ENCODE assay signal across 21 cellular contexts in the genomic region with DNA sequence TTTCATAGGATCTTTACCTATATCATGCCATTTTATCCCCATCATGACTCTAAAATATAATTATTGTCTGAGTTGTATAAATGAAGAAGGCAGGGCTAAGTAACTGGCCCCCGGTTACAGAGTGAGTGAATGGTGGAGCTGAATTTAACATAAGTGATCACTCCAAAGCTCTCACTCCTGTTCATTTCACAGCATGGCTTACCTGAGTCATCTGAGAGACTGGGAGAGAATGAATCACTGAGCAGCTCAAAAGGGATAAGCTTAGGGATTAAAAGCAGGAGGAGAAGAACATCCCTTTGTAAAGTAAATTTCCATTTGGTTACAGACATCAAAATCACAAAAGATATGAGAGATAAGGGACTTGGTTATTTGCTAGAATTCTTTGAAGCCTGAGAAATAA.
DNase-seq lines count a peak whose midpoint lies in the region; ATAC-seq, FAIRE-seq and TF ChIP-seq lines count a peak whose summit lies in the region.
"Had no signal": no experiment of that assay in that cellular context is flagged by ENCODE, and none has a peak within 500 bp of the region (broad histone marks: within the 10 kb centered on the region; RNA-seq: fewer than 3 reads in every experiment).

No MANE protein-coding gene starts in this region.

- no peak for ATAC-seq in heart left ventricle
- no peak for ATAC-seq in pancreas
- ATAC-seq in GM19467 (IDR thresholded peaks at IDR 0.05; ENCODE audit: unreplicated experiment) = no peak
- ATAC-seq: naive thymus-derived CD4-positive, alpha-beta T cell; stimulated activated memory B cell treated with anti-CD40 and anti-IgM and Interleukin-4, amounts not matched to agents 10 μg/mL and 1 μg/mL and 100 μg/mL, for 72 hours had no signal

- no peaks in the 10 kb centered on the region for H3K4me1 ChIP-seq in heart left ventricle
- no peaks in the 10 kb centered on the region for H3K4me1 ChIP-seq in pancreas
- H3K4me1 ChIP-seq: prostate gland, transverse colon had no signal

- FAIRE-seq in D721Med (lab: Jason Lieb, UNC) (peak; percentile 69), bronchial epithelial cell (lab: Jason Lieb, UNC) (no peak), pancreas (lab: Jason Lieb, UNC) (no peak)
- FAIRE-seq: colon, endometrium had no signal

- DNase-seq in D721Med (ENCODE audit: insufficient read length, low spot score) (peak; percentile 16), M059J (ENCODE audit: low read depth) (peak; percentile 76), bronchial epithelial cell (ENCODE audit: low read depth) (peak; percentile 66), iris pigment epithelial cell (ENCODE audit: low read depth) (peak; percentile 28), COLO829 (ENCODE audit: low spot score) (no peak), heart left ventricle (no peak), pancreas (no peak)
- DNase-seq: activated CD4-positive, alpha-beta T cell treated with anti-CD3 and anti-CD28 coated beads, Interleukin-2, amount 10 ng/mL, durations not matched to agents 24 days and 14 days; activated CD8-positive, alpha-beta memory T cell treated with anti-CD3 and anti-CD28 coated beads, Interleukin-2, amount 50 U/mL, for 4 hours; activated naive CD4-positive, alpha-beta T cell; anterior cingulate cortex; CD4-positive, alpha-beta T cell; naive thymus-derived CD4-positive, alpha-beta T cell; NCI-H187; SK-N-SH; transverse colon had no signal

- H3K9me3 ChIP-seq in heart left ventricle (no peaks in the 10 kb centered on the region), pancreas (no peaks in the 10 kb centered on the region)
- H3K9me3 ChIP-seq: prostate gland, SK-N-SH, transverse colon had no signal

- WGBS in heart left ventricle, 4 donors = 32 to 52% (median 39%) methylated on average over 1 of the region's 1 CpG
- 36 to 46% methylated on average over 1 of the region's 1 CpG for WGBS in pancreas, 2 donors

- TF ChIP-seq CTCF in D721Med (IDR thresholded peaks at IDR 0.05; ENCODE audit: insufficient read depth, missing control alignments) (no peak), bronchial epithelial cell (IDR thresholded peaks at IDR 0.05; ENCODE audit: insufficient read depth, low read length, severe bottlenecking) (no peak), heart left ventricle (IDR thresholded peaks at IDR 0.05) (no peak), pancreas (IDR thresholded peaks at IDR 0.05) (no peak)

- no peaks in the 10 kb centered on the region for H3K27me3 ChIP-seq in bronchial epithelial cell (ENCODE audit: control insufficient read depth, insufficient read depth, low read length)
- no peaks in the 10 kb centered on the region for H3K27me3 ChIP-seq in heart left ventricle
- H3K27me3 ChIP-seq in pancreas = no peaks in the 10 kb centered on the region
- H3K27me3 ChIP-seq: transverse colon had no signal

- H3K27ac ChIP-seq in heart left ventricle (no peak overlapping the region), pancreas (no peak overlapping the region)
- H3K27ac ChIP-seq: prostate gland, transverse colon had no signal

- H3K36me3 ChIP-seq in bronchial epithelial cell (ENCODE audit: control insufficient read depth, insufficient read depth, low read length) (no peaks in the 10 kb centered on the region), heart left ventricle (no peaks in the 10 kb centered on the region), pancreas (no peaks in the 10 kb centered on the region)
- H3K36me3 ChIP-seq: prostate gland, transverse colon had no signal

- intact Hi-C loops in heart left ventricle (cut with DNase I) (no loop called here), pancreas (cut with DNase I) (no loop called here)

- no peak for TF ChIP-seq POLR2A in heart left ventricle (IDR thresholded peaks at IDR 0.05)

- H3K4me3 ChIP-seq in bronchial epithelial cell (ENCODE audit: low read depth, low read length) = no peak overlapping the region
- H3K4me3 ChIP-seq in heart left ventricle = no peak overlapping the region
- H3K4me3 ChIP-seq in pancreas = no peak overlapping the region
- H3K4me3 ChIP-seq: prostate gland, transverse colon had no signal

Comparison
In these comparisons a context has a peak if more than half of its experiments do, and no peak if none do; other contexts are left out.
1. DNase-seq: peak in D721Med (single experiment), M059J (single experiment), bronchial epithelial cell (single experiment) and iris pigment epithelial cell (single experiment); none in COLO829 (single experiment), heart left ventricle (0 of 5) and pancreas (0 of 6).